ENCODE assay signal across 8 cellular contexts in the genomic region with DNA sequence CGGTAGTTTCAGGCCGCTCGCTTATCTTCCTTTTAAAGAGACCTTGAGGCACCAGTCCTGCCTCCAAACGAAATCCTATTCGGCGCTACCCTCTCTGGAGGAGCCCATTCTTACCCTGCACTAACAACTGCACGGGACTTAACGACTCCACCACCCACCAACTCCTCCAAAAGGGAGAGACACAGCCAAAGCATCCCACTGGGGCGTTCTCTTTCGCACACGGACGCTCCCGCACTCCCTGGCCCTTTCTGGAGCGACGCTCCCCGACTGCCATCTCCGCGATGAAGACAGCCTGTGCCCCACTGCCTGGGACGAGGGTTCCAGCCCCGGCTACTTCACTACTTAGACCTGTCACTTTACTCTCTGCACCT. TPM values are rescaled to one million over a fixed set of nuclear protein-coding genes. Genes with fewer than 3 reads are reported as not detected.
DNase-seq lines count a peak whose midpoint lies in the region; ATAC-seq and TF ChIP-seq lines count a peak whose summit lies in the region.

No MANE protein-coding gene starts in this region.

- no peaks in the 10 kb centered on the region for H3K9me3 ChIP-seq in adrenal gland (replicated peaks in 1 of 3)
- H3K9me3 ChIP-seq in iPS-15b (ENCODE audit: control insufficient read depth, insufficient read depth, low read length): no peaks in the 10 kb centered on the region

- in situ Hi-C loops in G401 (cut with HindIII; ENCODE audit: low sequenced_read_pairs): no loop called here

- no peaks in the 10 kb centered on the region for H3K27me3 Mint-ChIP-seq in stimulated activated memory B cell treated with anti-CD40 and anti-IgM and Interleukin-4, amounts not matched to agents 10 μg/mL and 1 μg/mL and 100 μg/mL, for 72 hours

- peak overlapping the region; percentile 98 for H3K27ac Mint-ChIP-seq in stimulated activated memory B cell treated with anti-CD40 and anti-IgM and Interleukin-4, amounts not matched to agents 10 μg/mL and 1 μg/mL and 100 μg/mL, for 72 hours

- no peak for TF ChIP-seq POLR2A in adrenal gland (IDR thresholded peaks at IDR 0.05)

- peaks cover under 1% of the 10 kb centered on the region for H3K36me3 Mint-ChIP-seq in stimulated activated memory B cell treated with anti-CD40 and anti-IgM and Interleukin-4, amounts not matched to agents 10 μg/mL and 1 μg/mL and 100 μg/mL, for 72 hours

- no peaks in the 10 kb centered on the region for H3K9me3 Mint-ChIP-seq in stimulated activated memory B cell treated with anti-CD40 and anti-IgM and Interleukin-4, amounts not matched to agents 10 μg/mL and 1 μg/mL and 100 μg/mL, for 72 hours

- DNase-seq in G401 (ENCODE audit: low spot score) (peak; percentile 55), adrenal gland (peak in 5 of 7 donors; percentile 40 to 60 (median 46)), SW480 (ENCODE audit: low spot score) (no peak), KG1 (lab: John Stamatoyannopoulos, UW) (no peak), GM19240 (ENCODE audit: insufficient read length, low spot score) (no peak)

- ATAC-seq in HG02885 (IDR thresholded peaks at IDR 0.05; ENCODE audit: poor library complexity, unreplicated experiment): peak; percentile 8
- ATAC-seq in stimulated activated memory B cell treated with anti-CD40 and anti-IgM and Interleukin-4, amounts not matched to agents 10 μg/mL and 1 μg/mL and 100 μg/mL, for 72 hours: peak; percentile 10

- H3K36me3 ChIP-seq in adrenal gland (replicated peaks in 1 of 2): no peaks in the 10 kb centered on the region
- no peaks in the 10 kb centered on the region for H3K36me3 ChIP-seq in iPS-15b (ENCODE audit: control insufficient read depth, insufficient read depth, low read length)

- peak overlapping the region; percentile 71 for H3K9ac ChIP-seq in iPS-15b (ENCODE audit: low read depth, low read length)

- H3K4me1 ChIP-seq in adrenal gland (replicated peaks in 1 of 2) (peaks cover 20 to 41% of the 10 kb centered on the region in 2 donors), iPS-15b (ENCODE audit: control insufficient read depth, insufficient read depth, low read length) (peaks cover 4% of the 10 kb centered on the region)

- H3K27me3 ChIP-seq in adrenal gland (no peaks in the 10 kb centered on the region), iPS-15b (ENCODE audit: control insufficient read depth, insufficient read depth, low read length) (no peaks in the 10 kb centered on the region)

- intact Hi-C loops in adrenal gland (cut with DNase I): no loop called here

- H3K4me3 ChIP-seq in adrenal gland (peak overlapping the region; percentile 54 to 75 (median 66)), iPS-15b (ENCODE audit: low read depth, low read length) (peak overlapping the region; percentile 85)

- H3K4me3 Mint-ChIP-seq in stimulated activated memory B cell treated with anti-CD40 and anti-IgM and Interleukin-4, amounts not matched to agents 10 μg/mL and 1 μg/mL and 100 μg/mL, for 72 hours: peak overlapping the region; percentile 99

- H3K27ac ChIP-seq in adrenal gland: peak overlapping the region; percentile 85 to 97 (median 95)

- 4 to 31% (median 5%) methylated on average over 5 to 20 of the region's 20 CpGs for WGBS in adrenal gland, 4 donors

- TF ChIP-seq CTCF in adrenal gland (IDR thresholded peaks at IDR 0.05): no peak

- H3K4me1 Mint-ChIP-seq in stimulated activated memory B cell treated with anti-CD40 and anti-IgM and Interleukin-4, amounts not matched to agents 10 μg/mL and 1 μg/mL and 100 μg/mL, for 72 hours: peaks cover 65% of the 10 kb centered on the region

RNA-seq across cellular contexts. Expression of a gene that starts 0.6 kb away (rescaled TPM):
- total RNA-seq in G401 (2014; rRNA removed; shearing (Covaris generic)): 7.5 and 9.7 TPM in 2 replicates
- total RNA-seq in adrenal gland: 10 to 100 TPM; 23.4 to 69.6 (median 37.3) TPM
- polyA plus RNA-seq in adrenal gland: 10 to 100 TPM in 2 of 3 donors, 1 to 10 TPM in 1; 8.3 to 60.7 (median 11.9) TPM

RNA-seq across cellular contexts. Expression of a gene that starts 12.6 kb away (rescaled TPM):
- not detected in 2 replicates for total RNA-seq in G401 (2014; rRNA removed; shearing (Covaris generic))
- 1 to 10 TPM in 7 of 8 donors, under 1 TPM in 1; 0.18 to 6.1 (median 2.6) TPM for total RNA-seq in adrenal gland
- 1 to 10 TPM; 1.3 to 1.9 (median 1.4) TPM for polyA plus RNA-seq in adrenal gland

Comparison
In these comparisons a context has a peak if more than half of its experiments do, and no peak if none do; other contexts are left out.
1. DNase-seq: peak in G401 (single experiment) and adrenal gland (5 of 7); none in SW480 (single experiment), KG1 (single experiment) and GM19240 (single experiment).